Comparison of ENCODE assay signal across 19 cellular contexts in genomic region chr3:59733041-59733809, GRCh38.
"Had no signal": no experiment of that assay in that cellular context is flagged by ENCODE, and none has a peak within 500 bp of the region (broad histone marks: within the 10 kb centered on the region; RNA-seq: fewer than 3 reads in every experiment).

No MANE protein-coding gene starts in this region.

- ATAC-seq: activated CD4-positive, CD25-positive, alpha-beta regulatory T cell treated with anti-CD3 and anti-CD28 coated beads, Interleukin-2, amount 50 U/mL, for 24 hours; activated T-cell treated with anti-CD3 and anti-CD28 coated beads, Interleukin-2, amount 50 U/mL, for 4 hours; left lobe of liver; naive thymus-derived CD4-positive, alpha-beta T cell had no signal

- H3K27me3 ChIP-seq: colonic mucosa, transverse colon had no signal

- DNase-seq: activated CD4-positive, alpha-beta memory T cell treated with anti-CD3 and anti-CD28 coated beads for 36 hours; activated effector memory CD4-positive, alpha-beta T cell treated with Interleukin-2 at 50 U/mL for 16 hours; activated naive CD4-positive, alpha-beta T cell treated with anti-CD3 and anti-CD28 coated beads, Interleukin-2, amount 50 U/mL, for 16 hours; activated T-cell treated with anti-CD3 and anti-CD28 coated beads, Interleukin-2, amount 50 U/mL, for 4 hours; amniotic stem cell; central memory CD4-positive, alpha-beta T cell; colonic mucosa; islet precursor cell; naive thymus-derived CD4-positive, alpha-beta T cell; posterior cingulate gyrus; retina; stimulated activated CD4-positive, alpha-beta T cell treated with anti-CD3 and anti-CD28 coated beads, Interleukin-4, amount 100 ng/mL, for 24 hours; stimulated activated naive CD4-positive, alpha-beta T cell; SW 1271; T-helper 9 cell; transverse colon had no signal

- H3K36me3 Mint-ChIP-seq: activated CD4-positive, alpha-beta memory T cell treated with anti-CD3 and anti-CD28 coated beads for 36 hours had no signal

- H3K9me3 ChIP-seq: colonic mucosa, transverse colon had no signal

- H3K27ac ChIP-seq: colonic mucosa, skin epidermis, transverse colon had no signal

- H3K27ac Mint-ChIP-seq: activated CD4-positive, alpha-beta memory T cell treated with anti-CD3 and anti-CD28 coated beads for 36 hours had no signal

- H3K4me3 ChIP-seq: colonic mucosa, skin epidermis, transverse colon had no signal

- H3K36me3 ChIP-seq: colonic mucosa, transverse colon had no signal

- H3K9me3 Mint-ChIP-seq: activated CD4-positive, alpha-beta memory T cell treated with anti-CD3 and anti-CD28 coated beads for 36 hours; activated T-cell treated with anti-CD3 and anti-CD28 coated beads, Interleukin-2, amount 50 U/mL, for 4 hours had no signal

- H3K4me3 Mint-ChIP-seq: activated CD4-positive, alpha-beta memory T cell treated with anti-CD3 and anti-CD28 coated beads for 36 hours; activated T-cell treated with anti-CD3 and anti-CD28 coated beads, Interleukin-2, amount 50 U/mL, for 4 hours had no signal

- H3K4me1 ChIP-seq: colonic mucosa, transverse colon had no signal

- H3K27me3 Mint-ChIP-seq: activated CD4-positive, alpha-beta memory T cell treated with anti-CD3 and anti-CD28 coated beads for 36 hours had no signal
